ENCODE assay signal across 18 cellular contexts in the genomic region with DNA sequence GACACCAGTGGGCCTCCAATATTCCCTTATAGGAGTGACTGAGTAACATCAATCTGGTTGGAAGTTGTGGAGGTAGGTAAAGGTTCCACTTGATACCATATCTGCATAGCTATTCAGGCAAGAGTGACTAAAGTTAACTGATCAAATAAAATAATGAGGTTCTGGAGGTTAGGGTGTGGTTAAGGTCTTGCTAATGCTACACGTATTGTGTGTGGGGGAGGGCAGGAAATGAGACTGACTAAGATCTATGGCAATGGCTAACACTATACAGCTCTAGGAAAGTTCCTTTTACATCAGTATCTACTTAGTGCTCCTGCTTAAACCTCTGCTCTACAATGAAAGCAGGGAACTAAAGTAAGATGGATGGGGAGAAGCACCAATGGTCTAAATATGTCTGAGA.
A peak's percentile ranks its signal among the peaks of the same experiment; 100 is the strongest.
DNase-seq lines count a peak whose midpoint lies in the region; ATAC-seq and TF ChIP-seq lines count a peak whose summit lies in the region.
"Had no signal": no experiment of that assay in that cellular context is flagged by ENCODE, and none has a peak within 500 bp of the region (broad histone marks: within the 10 kb centered on the region; RNA-seq: fewer than 3 reads in every experiment).

No MANE protein-coding gene starts in this region.

- H2BK15ac ChIP-seq in IMR-90 (ENCODE audit: low read depth, low read length), result no peak overlapping the region

- BruUV-seq in IMR-90 (replicated peaks; lab: Mats Ljungman, UMichigan), result no TSS peak

- intact Hi-C loops in IMR-90 (cut with micrococcal nuclease), result no loop called here
- intact Hi-C loops in activated naive CD4-positive, alpha-beta T cell treated with anti-CD3 and anti-CD28 coated beads for 36 hours (cut with micrococcal nuclease), result no loop called here
- intact Hi-C loops in naive thymus-derived CD4-positive, alpha-beta T cell (cut with micrococcal nuclease), result no loop called here
- intact Hi-C loops in psoas muscle (cut with DNase I), result no loop called here

- dilution Hi-C loops in IMR-90 (cut with HindIII; ENCODE audit: low sequenced_read_pairs, unreplicated experiment), result no loop called here

- H3K4me1 ChIP-seq in IMR-90 (ENCODE audit: control insufficient read depth, insufficient read depth, low read length) (peaks cover 4% of the 10 kb centered on the region), psoas muscle (no peaks in the 10 kb centered on the region)
- no peaks in the 10 kb centered on the region for H3K4me1 ChIP-seq in naive thymus-derived CD4-positive, alpha-beta T cell (ENCODE audit: control insufficient read depth in 2 of 2, insufficient read depth in 2 of 2, low read length in 2 of 2)
- H3K4me1 ChIP-seq: prostate gland, tibial nerve had no signal

- H3K27me3 ChIP-seq in IMR-90 (ENCODE audit: control insufficient read depth, insufficient read depth, low read length) (no peaks in the 10 kb centered on the region), psoas muscle (ENCODE audit: insufficient read depth in 3 of 3, low read length in 2 of 3) (no peaks in the 10 kb centered on the region)
- H3K27me3 ChIP-seq in naive thymus-derived CD4-positive, alpha-beta T cell (ENCODE audit: control insufficient read depth in 2 of 2, insufficient read depth in 2 of 2, low read length in 2 of 2), result no peaks in the 10 kb centered on the region
- H3K27me3 ChIP-seq: spleen, tibial nerve had no signal

- ATAC-seq in activated CD4-positive, CD25-positive, alpha-beta regulatory T cell treated with anti-CD3 and anti-CD28 coated beads, Interleukin-2, amount 50 U/mL, for 24 hours, result peak; percentile 93 to 99
- ATAC-seq in IMR-90 (ENCODE audit: low read depth), result no peak
- ATAC-seq in naive thymus-derived CD4-positive, alpha-beta T cell, result peak; percentile 47
- no peak for ATAC-seq in HG03039 (IDR thresholded peaks at IDR 0.05; ENCODE audit: unreplicated experiment)
- no peak for ATAC-seq in psoas muscle
- ATAC-seq in GM21447 (IDR thresholded peaks at IDR 0.05; ENCODE audit: unreplicated experiment), result no peak
- ATAC-seq: stimulated activated naive B cell treated with anti-CD40 and anti-IgM and Interleukin-4, amounts not matched to agents 10 μg/mL and 1 μg/mL and 100 μg/mL, for 72 hours had no signal

- no peak overlapping the region for H2AK9ac ChIP-seq in IMR-90 (replicated peaks; ENCODE audit: low read depth, low read length, poor library complexity)

- H3K27ac Mint-ChIP-seq in activated naive CD4-positive, alpha-beta T cell treated with anti-CD3 and anti-CD28 coated beads for 36 hours, result no peak overlapping the region
- H3K27ac Mint-ChIP-seq in naive thymus-derived CD4-positive, alpha-beta T cell, result no peak overlapping the region
- H3K27ac Mint-ChIP-seq: stimulated activated naive B cell treated with anti-CD40 and anti-IgM and Interleukin-4, amounts not matched to agents 10 μg/mL and 1 μg/mL and 100 μg/mL, for 72 hours had no signal

- TF ChIP-seq CTCF in IMR-90 (conservative IDR thresholded peaks at IDR 0.05; ENCODE audit: low read depth, low read length) (no peak), psoas muscle (IDR thresholded peaks at IDR 0.05) (no peak)

- no peak overlapping the region for H3K4me2 ChIP-seq in IMR-90 (ENCODE audit: low read depth, low read length)

- H3K36me3 Mint-ChIP-seq in activated naive CD4-positive, alpha-beta T cell treated with anti-CD3 and anti-CD28 coated beads for 36 hours (ENCODE audit: low read depth), result no peaks in the 10 kb centered on the region
- peaks cover 0 to 6% (median 0%) of the 10 kb centered on the region in 5 donors for H3K36me3 Mint-ChIP-seq in naive thymus-derived CD4-positive, alpha-beta T cell
- H3K36me3 Mint-ChIP-seq: stimulated activated naive B cell treated with anti-CD40 and anti-IgM and Interleukin-4, amounts not matched to agents 10 μg/mL and 1 μg/mL and 100 μg/mL, for 72 hours had no signal

- no peak overlapping the region for H3K4ac ChIP-seq in IMR-90 (ENCODE audit: low read depth, low read length)

- H3K14ac ChIP-seq in IMR-90 (replicated peaks; ENCODE audit: low read depth, low read length), result no peak overlapping the region

- no peak overlapping the region for H2BK120ac ChIP-seq in IMR-90 (ENCODE audit: low read depth, low read length)

- no peak overlapping the region for H4K8ac ChIP-seq in IMR-90 (ENCODE audit: low read depth in 2 of 2, low read length in 2 of 2)

- H4K5ac ChIP-seq in IMR-90 (ENCODE audit: low read depth, low read length), result no peak overlapping the region; the same call in 1 of the 2 replicates

- peaks cover 6% of the 10 kb centered on the region for H3K9me3 Mint-ChIP-seq in activated naive CD4-positive, alpha-beta T cell treated with anti-CD3 and anti-CD28 coated beads for 36 hours
- peaks cover 0 to 9% (median 0%) of the 10 kb centered on the region in 11 donors for H3K9me3 Mint-ChIP-seq in naive thymus-derived CD4-positive, alpha-beta T cell

- TF ChIP-seq RAD21 in IMR-90 (IDR thresholded peaks at IDR 0.05; ENCODE audit: low read length), result no peak

- CTCF ChIA-PET in IMR-90 (lab: Yijun Ruan, JAX), result no interaction called here
- CTCF ChIA-PET in activated naive CD4-positive, alpha-beta T cell treated with anti-CD3 and anti-CD28 coated beads for 36 hours (lab: Charles Lee), result interaction anchor here (0.7 to 1.8 kb wide), 3 partner anchors 13 to 307 kb away, joined by 3 to 7 read pairs (median 3); no protein-coding TSS in a partner anchor
- CTCF ChIA-PET in naive thymus-derived CD4-positive, alpha-beta T cell (lab: Charles Lee), result no interaction called here

- H2AFZ ChIP-seq in IMR-90 (replicated peaks; ENCODE audit: low read length, poor library complexity), result no peak overlapping the region

- H3K9me3 ChIP-seq in IMR-90 (ENCODE audit: control insufficient read depth, insufficient read depth, low read length) (no peaks in the 10 kb centered on the region), psoas muscle (no peaks in the 10 kb centered on the region)
- no peaks in the 10 kb centered on the region for H3K9me3 ChIP-seq in naive thymus-derived CD4-positive, alpha-beta T cell (ENCODE audit: control insufficient read depth in 2 of 3, low read length in 3 of 3)
- H3K9me3 ChIP-seq: prostate gland, spleen, tibial nerve had no signal

- H3K18ac ChIP-seq in IMR-90 (ENCODE audit: low read depth, low read length), result peak overlapping the region; percentile 41; the same call in 1 of the 2 replicates

- H3K36me3 ChIP-seq in IMR-90 (ENCODE audit: control insufficient read depth, insufficient read depth, low read length) (no peaks in the 10 kb centered on the region), psoas muscle (ENCODE audit: insufficient read depth in 1 of 2, low read depth in 1 of 2) (no peaks in the 10 kb centered on the region)
- no peaks in the 10 kb centered on the region for H3K36me3 ChIP-seq in naive thymus-derived CD4-positive, alpha-beta T cell (ENCODE audit: control insufficient read depth in 2 of 3, insufficient read depth in 3 of 3, low read length in 3 of 3)
- H3K36me3 ChIP-seq: prostate gland, spleen, tibial nerve had no signal

- H2BK20ac ChIP-seq in IMR-90 (ENCODE audit: low read depth, low read length), result no peak overlapping the region

- POLR2A ChIA-PET in IMR-90 (lab: Charles Lee; ENCODE audit: unreplicated experiment), result no interaction called here
- POLR2A ChIA-PET in naive thymus-derived CD4-positive, alpha-beta T cell (lab: Charles Lee), result no interaction called here

- H3K79me1 ChIP-seq in IMR-90 (ENCODE audit: low read depth in 1 of 2, low read length in 2 of 2), result no peaks in the 10 kb centered on the region

- H3K4me3 ChIP-seq in IMR-90 (ENCODE audit: insufficient read depth, low read depth, low read length) (no peak overlapping the region), psoas muscle (no peak overlapping the region)
- H3K4me3 ChIP-seq in naive thymus-derived CD4-positive, alpha-beta T cell (ENCODE audit: low read length), result no peak overlapping the region
- H3K4me3 ChIP-seq: prostate gland, spleen, tibial nerve had no signal

- H3K56ac ChIP-seq in IMR-90 (ENCODE audit: extremely low read depth, insufficient read depth, low read length), result no peak overlapping the region

- H3K27me3 Mint-ChIP-seq in activated naive CD4-positive, alpha-beta T cell treated with anti-CD3 and anti-CD28 coated beads for 36 hours (ENCODE audit: low read depth), result no peaks in the 10 kb centered on the region
- peaks cover 0 to 13% (median 0%) of the 10 kb centered on the region in 5 donors for H3K27me3 Mint-ChIP-seq in naive thymus-derived CD4-positive, alpha-beta T cell

- no peak overlapping the region for H3K27ac ChIP-seq in IMR-90 (ENCODE audit: insufficient read depth, low read length)
- H3K27ac ChIP-seq in naive thymus-derived CD4-positive, alpha-beta T cell (ENCODE audit: low read depth, low read length), result no peak overlapping the region
- H3K27ac ChIP-seq in psoas muscle, result no peak overlapping the region
- H3K27ac ChIP-seq: 22Rv1, prostate gland, spleen, tibial nerve had no signal

- H3K23ac ChIP-seq in IMR-90 (ENCODE audit: low read depth, low read length), result no peak overlapping the region

- in situ Hi-C loops in IMR-90 (cut with MboI; ENCODE audit: low sequenced_read_pairs), result no loop called here

- peaks cover 10% of the 10 kb centered on the region for H3K4me1 Mint-ChIP-seq in activated naive CD4-positive, alpha-beta T cell treated with anti-CD3 and anti-CD28 coated beads for 36 hours (ENCODE audit: low read depth)
- peaks cover 0 to 11% (median 7%) of the 10 kb centered on the region in 7 donors for H3K4me1 Mint-ChIP-seq in naive thymus-derived CD4-positive, alpha-beta T cell

- no peak overlapping the region for H2BK5ac ChIP-seq in IMR-90 (ENCODE audit: low read depth, low read length, poor library complexity, severe bottlenecking)

- WGBS in IMR-90 (ENCODE audit: extremely low coverage in 2 of 2, insufficient read length in 1 of 2), 2 experiments, result no CpG with 5 or more reads among the region's 1 CpG
- 48 to 64% (median 56%) methylated on average over 1 of the region's 1 CpG for WGBS in psoas muscle, 3 donors

- no peak for DNase-seq in activated CD4-positive, CD25-positive, alpha-beta regulatory T cell (lab: John Stamatoyannopoulos, UW)
- DNase-seq in IMR-90 (no peak), psoas muscle (no peak)
- DNase-seq in activated naive CD4-positive, alpha-beta T cell treated with anti-CD3 and anti-CD28 coated beads for 36 hours, result peak; percentile 47
- DNase-seq in naive thymus-derived CD4-positive, alpha-beta T cell, result no peak
- DNase-seq: caudate nucleus; KBM-7; midbrain; NCI-H2029; RPMI8226; spleen; stimulated activated naive B cell treated with anti-CD40 and anti-IgM and Interleukin-4, amounts not matched to agents 10 μg/mL and 1 μg/mL and 100 μg/mL, for 72 hours had no signal

- H3K9ac ChIP-seq in IMR-90 (ENCODE audit: low read depth, low read length), result no peak overlapping the region

- no peak for TF ChIP-seq POLR2A in IMR-90 (IDR thresholded peaks at IDR 0.05; ENCODE audit: low read depth, low read length)

- no peak overlapping the region for H2AK5ac ChIP-seq in IMR-90 (ENCODE audit: low read depth, low read length)

- no peaks in the 10 kb centered on the region for H4K20me1 ChIP-seq in IMR-90 (ENCODE audit: insufficient read depth, low read length)

- H3K9me1 ChIP-seq in IMR-90 (ENCODE audit: insufficient read depth, low read length), result no peaks in the 10 kb centered on the region

- no peak overlapping the region for H3K4me3 Mint-ChIP-seq in activated naive CD4-positive, alpha-beta T cell treated with anti-CD3 and anti-CD28 coated beads for 36 hours
- no peak overlapping the region for H3K4me3 Mint-ChIP-seq in naive thymus-derived CD4-positive, alpha-beta T cell
- H3K4me3 Mint-ChIP-seq: stimulated activated naive B cell treated with anti-CD40 and anti-IgM and Interleukin-4, amounts not matched to agents 10 μg/mL and 1 μg/mL and 100 μg/mL, for 72 hours had no signal

- no peak overlapping the region for H4K91ac ChIP-seq in IMR-90 (ENCODE audit: insufficient read depth, low read depth, low read length)

Comparison
In these comparisons a context has a peak if more than half of its experiments do, and no peak if none do; other contexts are left out.
1. ATAC-seq: peak in activated CD4-positive, CD25-positive, alpha-beta regulatory T cell treated with anti-CD3 and anti-CD28 coated beads, Interleukin-2, amount 50 U/mL, for 24 hours (2 of 2) and naive thymus-derived CD4-positive, alpha-beta T cell (single experiment); none in IMR-90 (single experiment), HG03039 (single experiment), psoas muscle (0 of 4) and GM21447 (single experiment).